ENCODE assay signal across 20 cellular contexts in genomic region chr7:3710122-3710521, GRCh38.
A peak's percentile ranks its signal among the peaks of the same experiment; 100 is the strongest.
DNase-seq lines count a peak whose midpoint lies in the region; ATAC-seq, FAIRE-seq and TF ChIP-seq lines count a peak whose summit lies in the region.
"Had no signal": no experiment of that assay in that cellular context is flagged by ENCODE, and none has a peak within 500 bp of the region (broad histone marks: within the 10 kb centered on the region; RNA-seq: fewer than 3 reads in every experiment).

No MANE protein-coding gene starts in this region.

- in situ Hi-C loops in Panc1 (cut with HindIII; ENCODE audit: low pct_unique_long_range_greater_than_20kb, low sequenced_read_pairs) = no loop called here

- H3K23me2 ChIP-seq in H1 (ENCODE audit: low read depth, low read length) = no peaks in the 10 kb centered on the region

- H2BK5ac ChIP-seq in H1 (ENCODE audit: low read depth, low read length) = no peak overlapping the region

- no peaks in the 10 kb centered on the region for H3K79me1 ChIP-seq in H1 (ENCODE audit: low read depth, low read length)

- H3K27me3 ChIP-seq in Panc1 (ENCODE audit: control insufficient read depth, insufficient read depth, low read length) (no peaks in the 10 kb centered on the region), H1 (replicated peaks in 1 of 4; ENCODE audit: control insufficient read depth in 3 of 4, extremely low read depth in 1 of 4, insufficient read depth in 3 of 4, low read length in 3 of 4) (no peaks in the 10 kb centered on the region)
- H3K27me3 ChIP-seq: BLaER1 had no signal

- no peaks in the 10 kb centered on the region for H3K79me2 ChIP-seq in H1 (ENCODE audit: control insufficient read depth in 1 of 2, insufficient read depth in 2 of 2, low read length in 2 of 2)

- no peak overlapping the region for H4K91ac ChIP-seq in H1 (replicated peaks; ENCODE audit: insufficient read length, low read length)

- CTCF ChIA-PET in HEK293 (lab: Yijun Ruan, JAX) = interaction anchor here (0.6 to 1.3 kb wide), 2 partner anchors 36 to 844 kb away, joined by 3 read pairs; no protein-coding TSS in a partner anchor
- CTCF ChIA-PET in Panc1 (lab: Charles Lee) = no interaction called here
- CTCF ChIA-PET in H1 (lab: Charles Lee; ENCODE audit: partially characterized antibody) = no interaction called here

- no peak overlapping the region for H2BK20ac ChIP-seq in H1 (ENCODE audit: low read length)

- no TSS peak for BruUV-seq in Panc1 (replicated peaks; lab: Mats Ljungman, UMichigan)

- H4K5ac ChIP-seq in H1 (ENCODE audit: insufficient read length, low read depth, low read length) = no peak overlapping the region

- no peak for ATAC-seq in Panc1
- no peak for ATAC-seq in GM21515 (IDR thresholded peaks at IDR 0.05; ENCODE audit: unreplicated experiment)

- no peak overlapping the region for H2BK12ac ChIP-seq in H1 (ENCODE audit: low read depth, low read length)

- H4K8ac ChIP-seq in H1 (ENCODE audit: extremely low read depth, insufficient read depth, low read length) = no peak overlapping the region

- no peak overlapping the region for H2BK120ac ChIP-seq in H1 (replicated peaks; ENCODE audit: low read depth, low read length)

- no peaks in the 10 kb centered on the region for H3K36me3 ChIP-seq in HEK293 (ENCODE audit: control insufficient read depth in 2 of 2, insufficient read depth in 1 of 2, low read length in 2 of 2)
- H3K36me3 ChIP-seq in Panc1 (ENCODE audit: control insufficient read depth, insufficient read depth, low read length) = no peaks in the 10 kb centered on the region
- no peaks in the 10 kb centered on the region for H3K36me3 ChIP-seq in H1 (ENCODE audit: control insufficient read depth in 2 of 4, insufficient read depth in 4 of 4, low read length in 3 of 4)
- H3K36me3 ChIP-seq: BLaER1, HAP-1 had no signal

- H3K9me3 ChIP-seq in HEK293 (ENCODE audit: control insufficient read depth, insufficient read depth, low read depth, low read length) (no peaks in the 10 kb centered on the region), Panc1 (ENCODE audit: control insufficient read depth, insufficient read depth, low read depth, low read length) (no peaks in the 10 kb centered on the region), H1 (ENCODE audit: insufficient read depth in 2 of 2, low read depth in 1 of 2, low read length in 1 of 2) (0 out of 4 replicates have a peak, but pooled peaks cover 0 to 7% of the 10 kb centered on the region in 2 experiments)
- H3K9me3 ChIP-seq: BLaER1, HAP-1 had no signal

- H2BK15ac ChIP-seq in H1 (ENCODE audit: low read length) = no peak overlapping the region

- no peaks in the 10 kb centered on the region for H4K20me1 ChIP-seq in H1 (replicated peaks in 1 of 2; ENCODE audit: control insufficient read depth in 1 of 2, insufficient read depth in 2 of 2, low read length in 2 of 2)
- H4K20me1 ChIP-seq: BLaER1 had no signal

- H3K14ac ChIP-seq in H1 (ENCODE audit: insufficient read length) = no peak overlapping the region

- TF ChIP-seq POLR2A in H1 (IDR thresholded peaks at IDR 0.05; ENCODE audit: control extremely low read depth in 1 of 2, low read depth in 2 of 2, low read length in 2 of 2) = no peak

- no peak overlapping the region for H3K4me3 ChIP-seq in HEK293 (ENCODE audit: low read depth, low read length)
- no peak overlapping the region for H3K4me3 ChIP-seq in Panc1 (ENCODE audit: low read depth in 2 of 2, low read length in 2 of 2)
- H3K4me3 ChIP-seq in H1 (ENCODE audit: extremely low read depth in 1 of 4, insufficient read depth in 2 of 4, low read depth in 3 of 4, low read length in 4 of 4) = no peak overlapping the region
- H3K4me3 ChIP-seq: BLaER1, GM23248, HAP-1 had no signal

- no peak overlapping the region for H3K4ac ChIP-seq in H1 (replicated peaks; ENCODE audit: insufficient read length, low read depth, low read length)

- H3K23ac ChIP-seq in H1 (ENCODE audit: insufficient read length) = no peak overlapping the region

- no peak overlapping the region for H2AFZ ChIP-seq in H1 (ENCODE audit: low read length)
- H2AFZ ChIP-seq: GM23248 had no signal

- POLR2A ChIA-PET in HEK293 (lab: Yijun Ruan, JAX) = no interaction called here
- POLR2A ChIA-PET in Panc1 (lab: Charles Lee) = interaction anchor here (0.5 kb wide), 1 partner anchor 274 kb away, joined by 3 read pairs; no protein-coding TSS in a partner anchor
- POLR2A ChIA-PET in H1 (lab: Charles Lee; ENCODE audit: partially characterized antibody) = no interaction called here

- no peak for DNase-seq in Panc1 (ENCODE audit: low read depth, low spot score)
- no peak for DNase-seq in H1 (ENCODE audit: low read depth in 1 of 2, low spot score in 2 of 2)
- DNase-seq in urothelium cell line (ENCODE audit: low spot score) = no peak
- no peak for DNase-seq in DMS153 (lab: John Stamatoyannopoulos, UW)
- no peak for DNase-seq in activated T-cell treated with anti-CD3 and anti-CD28 coated beads, Interleukin-2, amount 50 U/mL, for 1 hour
- DNase-seq: CD4-positive, alpha-beta T cell; CD8-positive, alpha-beta memory T cell; DMS 273 treated with DMSO at 0.1 percent for 48 hours; DMS53; GF-D8; GM23248 had no signal

- H3K27ac ChIP-seq in HEK293 (ENCODE audit: extremely low read depth, low read depth, low read length) = no peak overlapping the region
- H3K27ac ChIP-seq in Panc1 (ENCODE audit: low read length) = peak overlapping the region; percentile 69; the same call in 1 of the 2 replicates
- H3K27ac ChIP-seq in H1 (ENCODE audit: low read depth, low read length) = no peak overlapping the region
- H3K27ac ChIP-seq: BLaER1, C4-2B, GM23248 had no signal

- H3K18ac ChIP-seq in H1 (ENCODE audit: extremely low read depth, low read length) = no peak overlapping the region

- WGBS in H1 (ENCODE audit: extremely low coverage in 1 of 2, insufficient coverage in 1 of 2, insufficient read length in 1 of 2, insufficient replicate concordance in 2 of 2, low coverage in 1 of 2, low lambda C conversion rate in 2 of 2, missing lambda C conversion rate in 1 of 2), 2 experiments = 85% methylated on average over 1 of the region's 1 CpG; no CpG with 5 or more reads in 1 of the 2 experiments

- no peak for TF ChIP-seq CTCF in HEK293 (tag by site-specific recombination; IDR thresholded peaks at IDR 0.05)
- TF ChIP-seq CTCF in Panc1 (IDR thresholded peaks at IDR 0.05) = no peak
- TF ChIP-seq CTCF in H1 (IDR thresholded peaks at IDR 0.05; ENCODE audit: control extremely low read depth in 1 of 3, insufficient read depth in 1 of 3, low read depth in 1 of 3, low read length in 3 of 3) = no peak

- no peak overlapping the region for H3K4me2 ChIP-seq in H1 (ENCODE audit: insufficient read depth in 1 of 2, low read depth in 2 of 2, low read length in 2 of 2)
- H3K4me2 ChIP-seq: BLaER1 had no signal

- TF ChIP-seq EP300 in H1 (IDR thresholded peaks at IDR 0.05; ENCODE audit: borderline replicate concordance in 1 of 2, low read depth in 2 of 2, low read length in 2 of 2) = no peak

- TF ChIP-seq RAD21 in H1 (IDR thresholded peaks at IDR 0.05 in 1 of 2, conservative IDR thresholded peaks at IDR 0.05 in 1 of 2; ENCODE audit: low read depth in 2 of 2, low read length in 2 of 2) = no peak

- H3K9ac ChIP-seq in H1 (replicated peaks in 1 of 4; ENCODE audit: extremely low read depth in 1 of 4, low read depth in 3 of 4, low read length in 3 of 4) = no peak overlapping the region
- H3K9ac ChIP-seq: BLaER1, GM23248 had no signal

- intact Hi-C loops in Panc1 (cut with micrococcal nuclease; ENCODE audit: unreplicated experiment) = no loop called here

- H3K56ac ChIP-seq in H1 (replicated peaks; ENCODE audit: insufficient read length, low read depth, low read length) = no peak overlapping the region

- no peak overlapping the region for H2AK5ac ChIP-seq in H1 (ENCODE audit: low read depth, low read length)

- FAIRE-seq in H1 (lab: Jason Lieb, UNC) (peak; percentile 32), urothelium cell line (lab: Jason Lieb, UNC) (peak; percentile 55)
- FAIRE-seq: A204.1, D721Med, GM12891, GM18507 had no signal

- H3K4me1 ChIP-seq in HEK293 (ENCODE audit: control insufficient read depth, insufficient read depth, low read length) (peaks cover 17% of the 10 kb centered on the region), Panc1 (ENCODE audit: control insufficient read depth, insufficient read depth, low read length) (peaks cover 19% of the 10 kb centered on the region), H1 (replicated peaks in 1 of 4; ENCODE audit: control insufficient read depth in 3 of 4, insufficient read depth in 4 of 4, low read length in 3 of 4) (no peaks in the 10 kb centered on the region)
- H3K4me1 ChIP-seq: HAP-1 had no signal

TF ChIP-seq in HEK293, 187 proteins besides CTCF, POLR2A, EP300 and RAD21 (continues in another document):
- TF ChIP-seq ZNF18 (tag by site-specific recombination; IDR thresholded peaks at IDR 0.05) = no peak
- no peak for TF ChIP-seq ZNF701 (tag by site-specific recombination; IDR thresholded peaks at IDR 0.05)
- TF ChIP-seq KLF8 (tag by site-specific recombination; IDR thresholded peaks at IDR 0.05) = no peak
- no peak for TF ChIP-seq ZNF24 (tag by site-specific recombination; IDR thresholded peaks at IDR 0.05)

TF ChIP-seq in H1, 55 proteins besides CTCF, POLR2A, EP300 and RAD21:
- TF ChIP-seq CREB1 (IDR thresholded peaks at IDR 0.05) = no peak
